Comparison of ENCODE assay signal across 15 cellular contexts in the genomic region with DNA sequence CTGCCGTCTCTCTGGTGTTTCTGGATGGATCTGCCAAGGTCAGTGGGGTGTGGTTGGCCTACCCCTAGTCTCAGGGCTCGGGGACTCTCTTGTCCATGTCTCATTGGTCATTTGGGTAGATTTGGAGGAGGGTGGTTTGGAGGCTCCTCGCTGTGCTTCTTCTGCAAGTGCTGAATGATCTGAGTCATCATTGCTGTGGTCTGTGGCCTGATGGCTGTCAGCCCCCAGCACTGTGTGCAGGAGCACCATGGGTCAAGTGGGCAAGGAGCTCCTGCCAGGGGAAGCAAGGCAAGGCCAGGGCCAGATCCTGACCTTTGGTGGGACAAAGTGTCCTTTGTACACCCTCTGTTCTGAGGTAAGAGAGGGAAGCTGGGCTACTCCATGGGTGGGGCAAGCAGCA.
DNase-seq lines count a peak whose midpoint lies in the region; ATAC-seq, FAIRE-seq and TF ChIP-seq lines count a peak whose summit lies in the region.
"Had no signal": no experiment of that assay in that cellular context is flagged by ENCODE, and none has a peak within 500 bp of the region (broad histone marks: within the 10 kb centered on the region; RNA-seq: fewer than 3 reads in every experiment).

No MANE protein-coding gene starts in this region.

- H3K27me3 Mint-ChIP-seq in activated naive CD8-positive, alpha-beta T cell treated with anti-CD3 and anti-CD28 coated beads, Interleukin-2, amount 50 U/mL, for 24 hours = peaks cover 7% of the 10 kb centered on the region
- H3K27me3 Mint-ChIP-seq in activated naive CD8-positive, alpha-beta T cell treated with anti-CD3 and anti-CD28 coated beads for 36 hours = peaks cover 10% of the 10 kb centered on the region
- no peaks in the 10 kb centered on the region for H3K27me3 Mint-ChIP-seq in endodermal cell (ENCODE audit: insufficient read depth)
- H3K27me3 Mint-ChIP-seq: type B pancreatic cell had no signal

- H3K4me3 ChIP-seq in GM12878 (no peak overlapping the region), skeletal muscle cell (ENCODE audit: low read depth, low read length) (no peak overlapping the region), endodermal cell (ENCODE audit: low read length) (no peak overlapping the region)
- H3K4me3 ChIP-seq: MG63, sigmoid colon had no signal

- in situ Hi-C loops in GM12878 (cut with MboI) = no loop called here

- SMC1A ChIA-PET in GM12878 (lab: Charles Lee; ENCODE audit: uncharacterized antibody, unreplicated experiment) = interaction anchor here (0.7 to 2.2 kb wide), 8 partner anchors 9 to 151 kb away, joined by 3 to 15 read pairs (median 4); no protein-coding TSS in a partner anchor

- POLR2A ChIA-PET in GM12878 (lab: Charles Lee) = interaction anchor here (0.8 to 1.5 kb wide), 2 partner anchors 11 to 15 kb away, joined by 3 read pairs; no protein-coding TSS in a partner anchor

- no peak for DNase-seq in activated naive CD8-positive, alpha-beta T cell treated with anti-CD3 and anti-CD28 coated beads, Interleukin-2, amount 50 U/mL, for 24 hours
- DNase-seq in activated naive CD8-positive, alpha-beta T cell treated with anti-CD3 and anti-CD28 coated beads for 36 hours = no peak
- DNase-seq in GM12878 (ENCODE audit: low read depth, low spot score) = no peak
- DNase-seq in skeletal muscle cell (ENCODE audit: low read depth) = peak; percentile 4
- DNase-seq in endodermal cell = no peak
- DNase-seq in NCI-H1694 treated with DMSO at 0.1 percent for 48 hours (lab: John Stamatoyannopoulos, UW) = no peak
- no peak for DNase-seq in DMS79 (lab: John Stamatoyannopoulos, UW)
- DNase-seq: activated B cell treated with CpG ODN at 0.5 μM for 24 hours; central memory CD4-positive, alpha-beta T cell; DMS 273 treated with DMSO at 0.1 percent for 48 hours; MG63; SIG-M5; sigmoid colon had no signal

- H3K4me1 ChIP-seq in GM12878 (ENCODE audit: control insufficient read depth, insufficient read depth, low read length) (peaks cover 4% of the 10 kb centered on the region; the same call in 1 of the 2 replicates), endodermal cell (ENCODE audit: control insufficient read depth, insufficient read depth, low read length) (no peaks in the 10 kb centered on the region)
- H3K4me1 ChIP-seq: sigmoid colon had no signal

- H4K20me1 ChIP-seq in GM12878 (ENCODE audit: control insufficient read depth, insufficient read depth) = no peaks in the 10 kb centered on the region

- H3K4me3 Mint-ChIP-seq in activated naive CD8-positive, alpha-beta T cell treated with anti-CD3 and anti-CD28 coated beads, Interleukin-2, amount 50 U/mL, for 24 hours = no peak overlapping the region
- no peak overlapping the region for H3K4me3 Mint-ChIP-seq in activated naive CD8-positive, alpha-beta T cell treated with anti-CD3 and anti-CD28 coated beads for 36 hours
- H3K4me3 Mint-ChIP-seq in endodermal cell = no peak overlapping the region
- H3K4me3 Mint-ChIP-seq: activated B cell treated with CpG ODN at 0.5 μM for 24 hours, type B pancreatic cell had no signal

- H3K4me1 Mint-ChIP-seq in activated naive CD8-positive, alpha-beta T cell treated with anti-CD3 and anti-CD28 coated beads, Interleukin-2, amount 50 U/mL, for 24 hours = no peaks in the 10 kb centered on the region
- H3K4me1 Mint-ChIP-seq in activated naive CD8-positive, alpha-beta T cell treated with anti-CD3 and anti-CD28 coated beads for 36 hours = no peaks in the 10 kb centered on the region
- peaks cover 8% of the 10 kb centered on the region for H3K4me1 Mint-ChIP-seq in endodermal cell
- H3K4me1 Mint-ChIP-seq: activated B cell treated with CpG ODN at 0.5 μM for 24 hours had no signal

- no peaks in the 10 kb centered on the region for H3K9me3 Mint-ChIP-seq in activated naive CD8-positive, alpha-beta T cell treated with anti-CD3 and anti-CD28 coated beads, Interleukin-2, amount 50 U/mL, for 24 hours
- no peaks in the 10 kb centered on the region for H3K9me3 Mint-ChIP-seq in activated naive CD8-positive, alpha-beta T cell treated with anti-CD3 and anti-CD28 coated beads for 36 hours
- H3K9me3 Mint-ChIP-seq in endodermal cell = no peaks in the 10 kb centered on the region
- H3K9me3 Mint-ChIP-seq: activated B cell treated with CpG ODN at 0.5 μM for 24 hours, type B pancreatic cell had no signal

- intact Hi-C loops in GM12878 (cut with micrococcal nuclease; ENCODE audit: unreplicated experiment) = no loop called here

- H3K27ac ChIP-seq in GM12878 (ENCODE audit: control insufficient read depth, insufficient read depth) (no peak overlapping the region), endodermal cell (ENCODE audit: low read depth, low read length) (no peak overlapping the region)
- H3K27ac ChIP-seq: sigmoid colon had no signal

- CTCF ChIA-PET in GM12878 (lab: Yijun Ruan, JAX) = interaction anchor here (0.9 to 1.6 kb wide), 4 partner anchors 9 to 424 kb away, joined by 3 to 5 read pairs (median 4); no protein-coding TSS in a partner anchor

- RAD21 ChIA-PET in GM12878 (lab: Charles Lee; ENCODE audit: unreplicated experiment) = interaction anchor here (0.8 to 1.5 kb wide), 5 partner anchors 9 to 152 kb away, joined by 3 to 4 read pairs (median 3); no protein-coding TSS in a partner anchor

- ATAC-seq in activated naive CD8-positive, alpha-beta T cell treated with anti-CD3 and anti-CD28 coated beads, Interleukin-2, amount 50 U/mL, for 24 hours = peak; percentile 33
- ATAC-seq in HG03521 (IDR thresholded peaks at IDR 0.05; ENCODE audit: unreplicated experiment) = peak; percentile 55
- peak; percentile 87 for ATAC-seq in GM12878

- H2AFZ ChIP-seq in GM12878 (ENCODE audit: control insufficient read depth, low read depth, low read length) = no peak overlapping the region

- H3K36me3 Mint-ChIP-seq in activated naive CD8-positive, alpha-beta T cell treated with anti-CD3 and anti-CD28 coated beads, Interleukin-2, amount 50 U/mL, for 24 hours (ENCODE audit: low read depth) = no peaks in the 10 kb centered on the region
- H3K36me3 Mint-ChIP-seq in activated naive CD8-positive, alpha-beta T cell treated with anti-CD3 and anti-CD28 coated beads for 36 hours = no peaks in the 10 kb centered on the region
- no peaks in the 10 kb centered on the region for H3K36me3 Mint-ChIP-seq in endodermal cell (ENCODE audit: low read depth)
- H3K36me3 Mint-ChIP-seq: type B pancreatic cell had no signal

- no peak for TF ChIP-seq RAD21 in GM12878 (IDR thresholded peaks at IDR 0.05; ENCODE audit: insufficient read depth, low read depth, low read length)

- H3K9me3 ChIP-seq in GM12878 (replicated peaks; ENCODE audit: control insufficient read depth, insufficient read depth, low read length) (no peaks in the 10 kb centered on the region), endodermal cell (ENCODE audit: control insufficient read depth, low read length) (no peaks in the 10 kb centered on the region)
- H3K9me3 ChIP-seq: MG63, sigmoid colon had no signal

- no peak overlapping the region for H3K4me2 ChIP-seq in GM12878 (ENCODE audit: control insufficient read depth, insufficient read depth)

- BruUV-seq in GM12878 (replicated peaks; lab: Mats Ljungman, UMichigan) = no TSS peak

- no peak for TF ChIP-seq POLR2A in GM12878 (IDR thresholded peaks at IDR 0.05; ENCODE audit: low read depth, low read length)

- 3% methylated on average over 3 of the region's 3 CpGs for WGBS in GM12878 (ENCODE audit: insufficient coverage, insufficient replicate concordance, low lambda C conversion rate, missing lambda C conversion rate)
- WGBS in endodermal cell (ENCODE audit: insufficient coverage in 1 of 2, insufficient read length in 1 of 2), 2 experiments = 86 to 100% methylated on average over 1 to 3 of the region's 3 CpGs

- no peak overlapping the region for H3K27ac Mint-ChIP-seq in activated naive CD8-positive, alpha-beta T cell treated with anti-CD3 and anti-CD28 coated beads, Interleukin-2, amount 50 U/mL, for 24 hours
- no peak overlapping the region for H3K27ac Mint-ChIP-seq in activated naive CD8-positive, alpha-beta T cell treated with anti-CD3 and anti-CD28 coated beads for 36 hours
- H3K27ac Mint-ChIP-seq in endodermal cell = no peak overlapping the region
- H3K27ac Mint-ChIP-seq: activated B cell treated with CpG ODN at 0.5 μM for 24 hours, type B pancreatic cell had no signal

- H3K79me2 ChIP-seq in GM12878 (ENCODE audit: control insufficient read depth, insufficient read depth, low read length) = no peaks in the 10 kb centered on the region

- no peaks in the 10 kb centered on the region; a peak in 1 of 4 replicates for H3K36me3 ChIP-seq in GM12878 (ENCODE audit: control insufficient read depth in 2 of 2, insufficient read depth in 2 of 2, low read length in 1 of 2)
- H3K36me3 ChIP-seq in endodermal cell (ENCODE audit: control insufficient read depth, insufficient read depth, low read length) = no peaks in the 10 kb centered on the region
- H3K36me3 ChIP-seq: MG63, sigmoid colon had no signal

- H3K27me3 ChIP-seq in GM12878 (replicated peaks in 1 of 2; ENCODE audit: control insufficient read depth in 2 of 2, insufficient read depth in 2 of 2, low read length in 1 of 2) = no peaks in the 10 kb centered on the region
- no peaks in the 10 kb centered on the region for H3K27me3 ChIP-seq in endodermal cell (ENCODE audit: control insufficient read depth, insufficient read depth, low read length, poor library complexity, severe bottlenecking)
- H3K27me3 ChIP-seq: MG63, sigmoid colon had no signal

- H3K9ac ChIP-seq in GM12878 (ENCODE audit: control insufficient read depth, insufficient read depth, low read length) (no peak overlapping the region), endodermal cell (ENCODE audit: extremely low read depth, low read length, poor library complexity, severe bottlenecking) (no peak overlapping the region)

- no peak for TF ChIP-seq CTCF in GM12878 (IDR thresholded peaks at IDR 0.05 in 2 of 3, conservative IDR thresholded peaks at IDR 0.05 in 1 of 3; ENCODE audit: control insufficient read depth in 2 of 3, extremely low read depth in 1 of 3, insufficient read depth in 1 of 3, low read depth in 3 of 3, low read length in 3 of 3)
- no peak for TF ChIP-seq CTCF in endodermal cell (conservative IDR thresholded peaks at IDR 0.05)

- TF ChIP-seq EP300 in GM12878 (IDR thresholded peaks at IDR 0.05; ENCODE audit: borderline replicate concordance in 1 of 2, control insufficient read depth in 1 of 2, low read depth in 2 of 2, low read length in 2 of 2) = no peak

- FAIRE-seq in GM12878 (lab: Jason Lieb, UNC) = peak; percentile 38

TF ChIP-seq in GM12878, 131 proteins besides CTCF, POLR2A, EP300 and RAD21 (continues in another document):
- TF ChIP-seq DPF2 (IDR thresholded peaks at IDR 0.05) = 0 out of 2 replicates have a peak, but pooled peaks have one; percentile 25
- 0 out of 2 replicates have a peak, but pooled peaks have one; percentile 19 for TF ChIP-seq JUND (IDR thresholded peaks at IDR 0.05; ENCODE audit: low read depth, low read length)
- no peak for TF ChIP-seq IKZF2 (IDR thresholded peaks at IDR 0.05)

Comparison
In these comparisons a context has a peak if more than half of its experiments do, and no peak if none do; other contexts are left out.
1. ATAC-seq: peak in every context shown above with its lines; median percentile 87 in GM12878; 55 in HG03521; 33 in activated naive CD8-positive, alpha-beta T cell treated with anti-CD3 and anti-CD28 coated beads, Interleukin-2, amount 50 U/mL, for 24 hours.